ENCODE assay signal across 7 cellular contexts in genomic region chr13:92621985-92622384, GRCh38.
"Had no signal": no experiment of that assay in that cellular context is flagged by ENCODE, and none has a peak within 500 bp of the region (broad histone marks: within the 10 kb centered on the region; RNA-seq: fewer than 3 reads in every experiment).

No MANE protein-coding gene starts in this region.

- H3K4me3 Mint-ChIP-seq: IgD-negative memory B cell had no signal

- DNase-seq: IMR-90, KBM-7, KG1 had no signal

- H3K36me3 Mint-ChIP-seq: IgD-negative memory B cell had no signal

- FAIRE-seq: HepG2, HTR-8/SVneo had no signal

- H3K27me3 Mint-ChIP-seq: IgD-negative memory B cell had no signal

- H3K4me1 Mint-ChIP-seq: IgD-negative memory B cell had no signal

- H3K27ac Mint-ChIP-seq: IgD-negative memory B cell had no signal

- ATAC-seq: HepG2 had no signal

- H3K27ac ChIP-seq: HL-60 had no signal
